8 cellular contexts compared by ENCODE assay signal in genomic region chr11:90222152-90222458, GRCh38. TPM values are rescaled to one million over a fixed set of nuclear protein-coding genes. Genes with fewer than 3 reads are reported as not detected.
DNase-seq lines count a peak whose midpoint lies in the region; ATAC-seq and TF ChIP-seq lines count a peak whose summit lies in the region.

No MANE protein-coding gene starts in this region.

- H3K27me3 Mint-ChIP-seq in type B pancreatic cell, result no peaks in the 10 kb centered on the region

- peak overlapping the region; percentile 96 for H3K27ac Mint-ChIP-seq in type B pancreatic cell

- peak overlapping the region; percentile 97 for H3K4me3 Mint-ChIP-seq in type B pancreatic cell

- intact Hi-C loops in lower leg skin (cut with DNase I; ENCODE audit: low total_unique reads), result no loop called here

- H3K4me1 Mint-ChIP-seq in type B pancreatic cell (ENCODE audit: unreplicated experiment), result peaks cover 30% of the 10 kb centered on the region

- H3K36me3 Mint-ChIP-seq in type B pancreatic cell, result peaks cover 20% of the 10 kb centered on the region

- no peak for TF ChIP-seq CTCF in astrocyte of the cerebellum (IDR thresholded peaks at IDR 0.05; ENCODE audit: low read depth, low read length, missing control alignments)
- no peak for TF ChIP-seq CTCF in lower leg skin (IDR thresholded peaks at IDR 0.05)
- no peak for TF ChIP-seq CTCF in type B pancreatic cell (conservative IDR thresholded peaks at IDR 0.05)
- no peak for TF ChIP-seq CTCF in GM20000 (IDR thresholded peaks at IDR 0.05; ENCODE audit: extremely low read depth, missing control alignments)

- no peaks in the 10 kb centered on the region for H3K9me3 Mint-ChIP-seq in type B pancreatic cell

- peak overlapping the region; percentile 91 for H3K4me3 ChIP-seq in astrocyte of the cerebellum (ENCODE audit: low read depth, low read length)
- H3K4me3 ChIP-seq in lower leg skin (ENCODE audit: low read depth, poor library complexity, severe bottlenecking), result peak overlapping the region; percentile 66

- WGBS in lower leg skin, 2 donors, result 1% methylated on average over 11 of the region's 11 CpGs

- in situ Hi-C loops in Caki2 (cut with HindIII; ENCODE audit: low pct_unique_long_range_greater_than_20kb, low sequenced_read_pairs) (no loop called here), astrocyte of the cerebellum (cut with HindIII; ENCODE audit: low sequenced_read_pairs) (no loop called here)

- no peak for TF ChIP-seq POLR2A in lower leg skin (IDR thresholded peaks at IDR 0.05)

- DNase-seq in Caki2 (ENCODE audit: low read depth), result peak; percentile 18
- DNase-seq in astrocyte of the cerebellum (ENCODE audit: low read depth), result no peak
- no peak for DNase-seq in lower leg skin (ENCODE audit: low spot score in 2 of 2)
- no peak for DNase-seq in type B pancreatic cell (ENCODE audit: extremely low spot score, unreplicated experiment)
- DNase-seq in NCI-H446 (lab: John Stamatoyannopoulos, UW), result no peak
- no peak for DNase-seq in GM20000 (ENCODE audit: low spot score)
- DNase-seq in T1000 (lab: John Stamatoyannopoulos, UW), result no peak

- ATAC-seq in HG02884 (IDR thresholded peaks at IDR 0.05; ENCODE audit: unreplicated experiment), result peak; percentile 9

RNA-seq across cellular contexts. Expression of gene CHORDC1, which starts 0.7 kb away (rescaled TPM):
- total RNA-seq in Caki2 (2014; rRNA removed; shearing (Covaris generic); ENCODE audit: low replicate concordance), result 34.0 and 59.6 TPM in 2 replicates
- total RNA-seq in lower leg skin (10 to 100 TPM; 18.8 to 29.8 (median 23.3) TPM), type B pancreatic cell (ENCODE audit: low replicate concordance) (51.5 and 63.7 TPM in 2 replicates)
